In genomic region chr18:74411475-74411874, GRCh38 we compare ENCODE assay signal across 15 cellular contexts. TPM values are rescaled to one million over a fixed set of nuclear protein-coding genes. Genes with fewer than 3 reads are reported as not detected.
"Had no signal": no experiment of that assay in that cellular context is flagged by ENCODE, and none has a peak within 500 bp of the region (broad histone marks: within the 10 kb centered on the region; RNA-seq: fewer than 3 reads in every experiment).

No MANE protein-coding gene starts in this region.

- H3K27ac Mint-ChIP-seq: memory B cell had no signal

- H3K4me3 Mint-ChIP-seq: memory B cell had no signal

- H3K4me1 ChIP-seq: foreskin keratinocyte had no signal

- H3K9me3 Mint-ChIP-seq: memory B cell, nephron had no signal

- H3K27me3 ChIP-seq: foreskin keratinocyte had no signal

- DNase-seq: activated CD8-positive, alpha-beta memory T cell treated with anti-CD3 and anti-CD28 coated beads for 24 hours; brain microvascular endothelial cell; cerebellar nuclear complex; effector memory CD4-positive, alpha-beta T cell; foreskin keratinocyte; glutamatergic neuron; left ventricle myocardium superior; stimulated activated CD4-positive, alpha-beta T cell treated with anti-CD3 and anti-CD28 coated beads, Interleukin-2, amount 100 ng/mL, for 24 hours; SW 1271; T1000 had no signal

- H3K36me3 ChIP-seq: brain microvascular endothelial cell had no signal

- H3K36me3 Mint-ChIP-seq: memory B cell had no signal

- ATAC-seq: foreskin keratinocyte, left ventricle myocardium superior had no signal

- H3K27ac ChIP-seq: brain microvascular endothelial cell, foreskin keratinocyte had no signal

RNA-seq across cellular contexts. Expression of gene DIPK1C, which starts 45.6 kb away (rescaled TPM):
- total RNA-seq: foreskin keratinocyte, kidney epithelial cell, osteocyte, pulmonary artery endothelial cell had no signal
- polyA plus RNA-seq: foreskin keratinocyte had no signal
